Comparison of ENCODE assay signal across 1 cellular context in genomic region chr19:38452430-38453366, GRCh38.
TF ChIP-seq lines count a peak whose summit lies in the region.

No MANE protein-coding gene starts in this region.

TF ChIP-seq in K562, 482 proteins besides CTCF, POLR2A, EP300 and RAD21 (continued from another document):
- TF ChIP-seq ZBTB40 (IDR thresholded peaks at IDR 0.05) = peak; percentile 46; the same call in 1 of the 2 replicates
- TF ChIP-seq ZBTB40 (CRISPR knock-in tag; IDR thresholded peaks at IDR 0.05) = no peak
- peak; percentile 57; the same call in 1 of the 2 replicates for TF ChIP-seq HDAC2 (IDR thresholded peaks at IDR 0.05)
- TF ChIP-seq PHF20 (IDR thresholded peaks at IDR 0.05; ENCODE audit: partially characterized antibody) = no peak
- TF ChIP-seq FOXM1 (IDR thresholded peaks at IDR 0.05; ENCODE audit: low read depth) = no peak
- TF ChIP-seq FOXM1 (CRISPR knock-in tag; IDR thresholded peaks at IDR 0.05; ENCODE audit: low read depth) = 0 out of 2 replicates have a peak, but pooled peaks have one; percentile 57
- TF ChIP-seq ZNF134 (CRISPR knock-in tag; conservative IDR thresholded peaks at IDR 0.05) = no peak
- peak; percentile 95 for TF ChIP-seq ATF6 (CRISPR knock-in tag; IDR thresholded peaks at IDR 0.05)
- TF ChIP-seq TEAD4 (IDR thresholded peaks at IDR 0.05; ENCODE audit: low read length) = no peak; the same call in none of the 2 replicates
- peak; percentile 57; the same call in 1 of the 2 replicates for TF ChIP-seq TEAD4 (CRISPR knock-in tag; IDR thresholded peaks at IDR 0.05; ENCODE audit: borderline replicate concordance)
- TF ChIP-seq ESRRB (CRISPR knock-in tag; IDR thresholded peaks at IDR 0.05; ENCODE audit: borderline replicate concordance) = no peak
- TF ChIP-seq PKNOX1 (IDR thresholded peaks at IDR 0.05) = peak; percentile 95
- TF ChIP-seq MYNN (IDR thresholded peaks at IDR 0.05) = 0 out of 2 replicates have a peak, but pooled peaks have one; percentile 47
- no peak for TF ChIP-seq MYNN (CRISPR knock-in tag; IDR thresholded peaks at IDR 0.05)
- peak; percentile 71; the same call in 1 of the 2 replicates for TF ChIP-seq MECOM (CRISPR knock-in tag; IDR thresholded peaks at IDR 0.05)
- 0 out of 2 replicates have a peak, but pooled peaks have one; percentile 60 for TF ChIP-seq ZBTB17 (CRISPR knock-in tag; IDR thresholded peaks at IDR 0.05)
- TF ChIP-seq NUFIP1 (IDR thresholded peaks at IDR 0.05; ENCODE audit: partially characterized antibody) = peak; percentile 51
- peak; percentile 60; the same call in 1 of the 2 replicates for TF ChIP-seq SNIP1 (IDR thresholded peaks at IDR 0.05; ENCODE audit: low read depth)
- peak; percentile 73; the same call in 1 of the 2 replicates for TF ChIP-seq CBX1 (IDR thresholded peaks at IDR 0.05; ENCODE audit: low read depth)
- peak; percentile 99 for TF ChIP-seq CREB3L1 (IDR thresholded peaks at IDR 0.05; ENCODE audit: borderline replicate concordance, low read depth)
- TF ChIP-seq SP1 (CRISPR knock-in tag; IDR thresholded peaks at IDR 0.05) = peak; percentile 65; the same call in 1 of the 2 replicates
